ENCODE assay signal across 28 cellular contexts in the genomic region with DNA sequence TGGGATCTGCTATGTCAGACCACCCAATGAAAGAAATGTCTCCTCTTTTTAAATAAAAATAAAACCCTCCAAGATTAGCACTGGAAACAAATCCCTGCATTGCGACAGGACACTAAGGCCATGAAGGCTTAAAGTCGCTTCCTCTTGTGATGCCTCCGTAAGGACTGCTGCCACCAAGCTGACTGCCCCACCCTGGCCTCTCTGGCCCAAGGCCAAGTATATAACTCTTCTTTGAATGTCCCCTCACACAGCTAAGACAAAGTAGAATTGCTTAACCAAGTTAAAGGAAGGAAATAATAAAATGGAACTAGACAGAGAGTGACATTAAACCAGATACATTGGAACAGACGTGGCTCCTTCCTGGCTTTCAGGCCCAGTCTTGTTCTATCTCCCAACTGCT. TPM values are rescaled to one million over a fixed set of nuclear protein-coding genes. Genes with fewer than 3 reads are reported as not detected.
A peak's percentile ranks its signal among the peaks of the same experiment; 100 is the strongest.
DNase-seq lines count a peak whose midpoint lies in the region; ATAC-seq and TF ChIP-seq lines count a peak whose summit lies in the region.
"Had no signal": no experiment of that assay in that cellular context is flagged by ENCODE, and none has a peak within 500 bp of the region (broad histone marks: within the 10 kb centered on the region; RNA-seq: fewer than 3 reads in every experiment).

No MANE protein-coding gene starts in this region.

- no peak overlapping the region for H3K4me3 ChIP-seq in left ventricle myocardium inferior
- no peak overlapping the region for H3K4me3 ChIP-seq in adrenal gland
- no peak overlapping the region for H3K4me3 ChIP-seq in upper lobe of right lung
- no peak overlapping the region for H3K4me3 ChIP-seq in SK-N-SH (ENCODE audit: low read depth in 2 of 2, low read length in 1 of 2)
- no peak overlapping the region for H3K4me3 ChIP-seq in dorsolateral prefrontal cortex
- H3K4me3 ChIP-seq: skin epidermis, suprapubic skin had no signal

- CTCF ChIA-PET in SK-N-SH (lab: Yijun Ruan, JAX): no interaction called here

- no peak overlapping the region for H3K4me2 ChIP-seq in SK-N-SH

- POLR2A ChIA-PET in SK-N-SH (lab: Yijun Ruan, JAX): no interaction called here

- no peaks in the 10 kb centered on the region for H3K79me2 ChIP-seq in SK-N-SH (ENCODE audit: insufficient read depth)

- H3K27me3 ChIP-seq in left ventricle myocardium inferior (ENCODE audit: low read depth) (peaks cover 6% of the 10 kb centered on the region), adrenal gland (no peaks in the 10 kb centered on the region), upper lobe of right lung (no peaks in the 10 kb centered on the region), SK-N-SH (ENCODE audit: insufficient read depth) (no peaks in the 10 kb centered on the region), dorsolateral prefrontal cortex (no peaks in the 10 kb centered on the region)

- H4K20me1 ChIP-seq in SK-N-SH (ENCODE audit: insufficient read depth): no peaks in the 10 kb centered on the region

- H3K36me3 ChIP-seq in left ventricle myocardium inferior: no peaks in the 10 kb centered on the region
- H3K36me3 ChIP-seq in adrenal gland (replicated peaks in 1 of 2): no peaks in the 10 kb centered on the region
- H3K36me3 ChIP-seq in upper lobe of right lung: no peaks in the 10 kb centered on the region
- H3K36me3 ChIP-seq in SK-N-SH (replicated peaks in 1 of 2; ENCODE audit: control insufficient read depth in 1 of 2, insufficient read depth in 2 of 2, low read length in 1 of 2): no peaks in the 10 kb centered on the region
- H3K36me3 ChIP-seq: suprapubic skin had no signal

- TF ChIP-seq CTCF in left ventricle myocardium inferior (IDR thresholded peaks at IDR 0.05; ENCODE audit: borderline replicate concordance) (no peak), adrenal gland (IDR thresholded peaks at IDR 0.05) (no peak), upper lobe of right lung (IDR thresholded peaks at IDR 0.05) (no peak), SK-N-SH (IDR thresholded peaks at IDR 0.05) (no peak), dorsolateral prefrontal cortex (IDR thresholded peaks at IDR 0.05 in 54 of 56, conservative IDR thresholded peaks at IDR 0.05 in 2 of 56; ENCODE audit: low read depth in 1 of 56, partially characterized antibody in 56 of 56) (no peak)

- DNase-seq in Right ventricle myocardium superior (peak; percentile 63), left ventricle myocardium inferior (no peak), MV-4-11 (lab: John Stamatoyannopoulos, UW) (peak; percentile 97), adrenal gland (peak in 4 of 7 donors; percentile 28 to 66 (median 48)), upper lobe of right lung (no peak), SK-N-SH (no peak), posterior cingulate gyrus (no peak), dorsolateral prefrontal cortex (no peak)
- DNase-seq: activated naive CD4-positive, alpha-beta T cell; activated naive CD8-positive, alpha-beta T cell treated with anti-CD3 and anti-CD28 coated beads, Interleukin-2, amount 50 U/mL, for 24 hours; activated T-cell treated with anti-CD3 and anti-CD28 coated beads, Interleukin-2, amount 50 U/mL, for 48 hours; CD4-positive, alpha-beta T cell; central memory CD4-positive, alpha-beta T cell; cortex of kidney; DND-41; HFFc6; MM.1S; naive B cell; NCI-H146; NCI-H345; NCI-H69; stimulated activated naive CD4-positive, alpha-beta T cell had no signal

- TF ChIP-seq EP300 in SK-N-SH (IDR thresholded peaks at IDR 0.05; ENCODE audit: borderline replicate concordance in 1 of 2, low read depth in 1 of 2, low read length in 1 of 2): no peak

- no peak overlapping the region for H3K9ac ChIP-seq in SK-N-SH

- no peaks in the 10 kb centered on the region for H3K9me2 ChIP-seq in SK-N-SH

- no peak for TF ChIP-seq RAD21 in SK-N-SH (IDR thresholded peaks at IDR 0.05; ENCODE audit: low read length)

- ATAC-seq in Right ventricle myocardium superior (ENCODE audit: poor library complexity) (peak; percentile 69), upper lobe of right lung (peak; percentile 71)
- ATAC-seq: activated naive CD8-positive, alpha-beta T cell treated with anti-CD3 and anti-CD28 coated beads, Interleukin-2, amount 50 U/mL, for 24 hours had no signal

- intact Hi-C loops in Right ventricle myocardium superior (cut with DNase I) (no loop called here), left ventricle myocardium inferior (cut with micrococcal nuclease) (no loop called here), adrenal gland (cut with DNase I) (no loop called here), upper lobe of right lung (cut with DNase I) (no loop called here), posterior cingulate gyrus (cut with DNase I) (no loop called here), dorsolateral prefrontal cortex (cut with DNase I) (no loop called here)

- H3K27ac ChIP-seq in left ventricle myocardium inferior (replicated peaks): no peak overlapping the region
- no peak overlapping the region for H3K27ac ChIP-seq in adrenal gland
- no peak overlapping the region for H3K27ac ChIP-seq in upper lobe of right lung
- H3K27ac ChIP-seq in SK-N-SH (ENCODE audit: low read depth in 2 of 2, low read length in 1 of 2): no peak overlapping the region
- no peak overlapping the region for H3K27ac ChIP-seq in dorsolateral prefrontal cortex
- H3K27ac ChIP-seq: skin epidermis, suprapubic skin had no signal

- H3K4me1 ChIP-seq in left ventricle myocardium inferior (no peaks in the 10 kb centered on the region), adrenal gland (replicated peaks in 1 of 2) (no peaks in the 10 kb centered on the region), upper lobe of right lung (peaks cover 3% of the 10 kb centered on the region), SK-N-SH (ENCODE audit: control insufficient read depth in 1 of 2, insufficient read depth in 2 of 2, low read depth in 1 of 2, low read length in 1 of 2) (peaks cover 0 to 5% of the 10 kb centered on the region in 2 experiments; a peak in 1 of 4 replicates)
- H3K4me1 ChIP-seq: suprapubic skin had no signal

- 69 to 79% (median 76%) methylated on average over 4 of the region's 4 CpGs for WGBS in adrenal gland, 4 donors
- 80% methylated on average over 4 of the region's 4 CpGs for WGBS in SK-N-SH (ENCODE audit: low lambda C conversion rate)

- no peak overlapping the region for H2AFZ ChIP-seq in SK-N-SH (ENCODE audit: low read depth)

- no peaks in the 10 kb centered on the region for H3F3A ChIP-seq in SK-N-SH (replicated peaks; ENCODE audit: insufficient read depth)

- H3K9me3 ChIP-seq in left ventricle myocardium inferior (replicated peaks) (no peaks in the 10 kb centered on the region), adrenal gland (replicated peaks in 1 of 3) (no peaks in the 10 kb centered on the region), upper lobe of right lung (no peaks in the 10 kb centered on the region), SK-N-SH (no peaks in the 10 kb centered on the region)
- H3K9me3 ChIP-seq: suprapubic skin had no signal

- no peak for TF ChIP-seq POLR2A in adrenal gland (IDR thresholded peaks at IDR 0.05)

TF ChIP-seq in SK-N-SH, 30 proteins besides CTCF, POLR2A, EP300 and RAD21 (continues in another document):
- no peak for TF ChIP-seq ELF1 (IDR thresholded peaks at IDR 0.05)

RNA-seq across cellular contexts. Expression of a gene that starts 7.5 kb away (rescaled TPM):
- total RNA-seq in Right ventricle myocardium superior (3.6 TPM), left ventricle myocardium inferior (5.0 TPM), adrenal gland (1 to 10 TPM in 6 of 8 donors, not detected in 2; 1.2 to 4.1 (median 3.4) TPM), upper lobe of right lung (79.9 TPM), dorsolateral prefrontal cortex (1,000 to 10,000 TPM in 103 of 120 experiments, 100 to 1,000 TPM in 17; 356 to 2,119 (median 1,378) TPM)
- polyA plus RNA-seq in adrenal gland (10 to 100 TPM in 1 of 3 donors, 1 to 10 TPM in 2; 5.1 to 10.9 (median 9.6) TPM), SK-N-SH (2012; rRNA removed) (3.1 and 6.8 TPM in 2 replicates)
- polyA plus RNA-seq in SK-N-SH (2012; cell fraction: cytosol; rRNA removed): 2.7 and 4.1 TPM in 2 replicates
- 6.2 and 8.0 TPM in 2 replicates for polyA plus RNA-seq in SK-N-SH (2012; cell fraction: nucleus; rRNA removed)

RNA-seq across cellular contexts. Expression of a gene that starts 19.8 kb away (rescaled TPM):
- total RNA-seq in Right ventricle myocardium superior (1.2 TPM), left ventricle myocardium inferior (1.2 TPM), adrenal gland (1 to 10 TPM in 1 of 8 donors, under 1 TPM in 3, not detected in 4; 0.25 to 1.4 (median 0.48) TPM), upper lobe of right lung (40.1 TPM), dorsolateral prefrontal cortex (1 to 10 TPM in 49 of 120 experiments, under 1 TPM in 55, not detected in 16; 0.41 to 2.6 (median 0.94) TPM)
- polyA plus RNA-seq in adrenal gland (1 to 10 TPM in 1 of 3 donors, under 1 TPM in 2; 0.29 to 2.4 (median 0.67) TPM), SK-N-SH (2012; rRNA removed) (0.06 TPM in 1 of 2 replicates, not detected in the other)
- polyA plus RNA-seq in SK-N-SH (2012; cell fraction: cytosol; rRNA removed): not detected in 2 replicates
- 0.07 and 0.08 TPM in 2 replicates for polyA plus RNA-seq in SK-N-SH (2012; cell fraction: nucleus; rRNA removed)
- total RNA-seq: A172, H1, HT1080, SK-MEL-5 had no signal

RNA-seq across cellular contexts. Expression of a gene that starts 29.9 kb away (rescaled TPM):
- 39.0 TPM for total RNA-seq in Right ventricle myocardium superior
- 40.0 TPM for total RNA-seq in left ventricle myocardium inferior
- total RNA-seq in adrenal gland: 10 to 100 TPM; 10.6 to 36.9 (median 29.3) TPM
- polyA plus RNA-seq in adrenal gland: 10 to 100 TPM; 17.1 to 31.2 (median 21.5) TPM
- 164 TPM for total RNA-seq in upper lobe of right lung
- polyA plus RNA-seq in SK-N-SH (2012; rRNA removed): 1.3 and 1.4 TPM in 2 replicates
- polyA plus RNA-seq in SK-N-SH (2012; cell fraction: cytosol; rRNA removed): 0.40 and 0.71 TPM in 2 replicates
- polyA plus RNA-seq in SK-N-SH (2012; cell fraction: nucleus; rRNA removed): 14.9 and 16.5 TPM in 2 replicates
- total RNA-seq in dorsolateral prefrontal cortex: 10 to 100 TPM; 12.1 to 58.7 (median 20.9) TPM
- total RNA-seq: H1, SK-MEL-5 had no signal

RNA-seq across cellular contexts. Expression of a gene that starts 58.5 kb away (rescaled TPM):
- total RNA-seq in Right ventricle myocardium superior (2.7 TPM), left ventricle myocardium inferior (3.0 TPM), adrenal gland (1 to 10 TPM; 1.3 to 7.5 (median 3.0) TPM), upper lobe of right lung (4.8 TPM), dorsolateral prefrontal cortex (10 to 100 TPM in 6 of 120 experiments, 1 to 10 TPM in 114; 2.0 to 12.4 (median 6.5) TPM)
- polyA plus RNA-seq in adrenal gland (10 to 100 TPM in 1 of 3 donors, 1 to 10 TPM in 2; 7.4 to 14.8 (median 8.0) TPM), SK-N-SH (2012; rRNA removed) (7.7 and 11.7 TPM in 2 replicates)
- polyA plus RNA-seq in SK-N-SH (2012; cell fraction: cytosol; rRNA removed): 14.6 and 17.8 TPM in 2 replicates
- polyA plus RNA-seq in SK-N-SH (2012; cell fraction: nucleus; rRNA removed): 1.8 and 3.8 TPM in 2 replicates

RNA-seq across cellular contexts. Expression of a gene that starts 58.7 kb away (rescaled TPM):
- total RNA-seq in Right ventricle myocardium superior (83.4 TPM), left ventricle myocardium inferior (68.8 TPM), adrenal gland (10 to 100 TPM; 22.6 to 50.0 (median 30.3) TPM), upper lobe of right lung (41.6 TPM), dorsolateral prefrontal cortex (10 to 100 TPM; 23.8 to 62.3 (median 44.4) TPM)
- polyA plus RNA-seq in adrenal gland (10 to 100 TPM; 16.7 to 30.0 (median 16.7) TPM), SK-N-SH (2012; rRNA removed) (27.9 and 47.0 TPM in 2 replicates)
- polyA plus RNA-seq in SK-N-SH (2012; cell fraction: cytosol; rRNA removed): 35.8 and 36.8 TPM in 2 replicates
- 30.8 and 43.9 TPM in 2 replicates for polyA plus RNA-seq in SK-N-SH (2012; cell fraction: nucleus; rRNA removed)

Comparison
In these comparisons a context has a peak if more than half of its experiments do, and no peak if none do; other contexts are left out.
1. DNase-seq: peak in Right ventricle myocardium superior (single experiment), MV-4-11 (single experiment) and adrenal gland (4 of 7); none in left ventricle myocardium inferior (single experiment), upper lobe of right lung (single experiment), SK-N-SH (single experiment), posterior cingulate gyrus (0 of 10) and dorsolateral prefrontal cortex (0 of 10).
2. RNA of a gene that starts 7.5 kb away (total RNA-seq): 356 to 2,119 TPM in dorsolateral prefrontal cortex and 79.9 TPM in upper lobe of right lung (single experiment); 5.0 TPM in left ventricle myocardium inferior (single experiment), 3.6 TPM in Right ventricle myocardium superior (single experiment) and 1.2 to 4.1 TPM in adrenal gland; every median in the first group is over 10 times any median in the second.
3. RNA of a gene that starts 19.8 kb away (total RNA-seq): 40.1 TPM in upper lobe of right lung (single experiment); 1.2 TPM in Right ventricle myocardium superior (single experiment), 1.2 TPM in left ventricle myocardium inferior (single experiment), 0.41 to 2.6 TPM in dorsolateral prefrontal cortex and 0.25 to 1.4 TPM in adrenal gland; every median in the first group is over 10 times any median in the second.